8 cellular contexts compared by ENCODE assay signal in the genomic region with DNA sequence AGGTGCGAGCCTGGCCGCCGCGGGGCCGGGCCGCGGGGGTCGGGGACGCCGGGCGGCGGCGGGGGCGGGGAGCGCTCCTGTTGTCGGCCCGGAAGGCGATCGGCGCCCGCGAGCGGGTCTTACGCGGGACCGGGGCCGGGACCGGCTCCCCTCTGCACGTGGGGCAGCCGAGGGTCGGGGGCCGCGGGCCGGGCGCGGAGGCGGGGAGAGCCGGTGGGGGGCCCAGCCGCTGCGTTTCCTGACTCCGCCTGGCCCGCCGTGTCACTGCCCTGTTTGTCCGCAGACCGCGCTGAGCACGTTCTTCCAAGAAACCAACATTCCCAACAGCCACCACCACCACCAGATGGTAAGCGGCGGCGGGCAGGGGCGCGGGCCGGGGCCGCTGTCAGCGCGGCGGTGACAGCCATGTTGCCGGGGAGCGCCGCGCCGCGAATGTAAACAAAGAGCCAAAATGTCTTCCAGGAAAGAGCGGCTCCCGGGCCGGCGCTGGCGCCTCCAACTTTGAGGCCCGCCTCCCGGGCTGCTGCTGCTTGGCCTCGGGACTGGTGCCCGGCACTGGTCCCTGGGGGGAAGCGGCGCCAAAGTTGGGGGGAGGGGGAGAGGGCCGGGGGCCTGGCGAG. TPM values are rescaled to one million over a fixed set of nuclear protein-coding genes. Genes with fewer than 3 reads are reported as not detected.
A peak's percentile ranks its signal among the peaks of the same experiment; 100 is the strongest.
DNase-seq lines count a peak whose midpoint lies in the region; ATAC-seq, FAIRE-seq and TF ChIP-seq lines count a peak whose summit lies in the region.

No MANE protein-coding gene starts in this region.

- no peaks in the 10 kb centered on the region for H3K27me3 ChIP-seq in BLaER1
- H3K27me3 ChIP-seq in bronchial epithelial cell (ENCODE audit: control insufficient read depth, insufficient read depth, low read length), result no peaks in the 10 kb centered on the region

- H3K4me3 ChIP-seq in BLaER1, result peak overlapping the region; percentile 97
- H3K4me3 ChIP-seq in bronchial epithelial cell (ENCODE audit: low read depth, low read length), result peak overlapping the region; percentile 67
- H3K4me3 ChIP-seq in kidney (ENCODE audit: low read length in 2 of 2), result peak overlapping the region; percentile 72 to 87

- peak overlapping the region; percentile 96 for H3K4me3 Mint-ChIP-seq in T-helper 17 cell

- POLR2A ChIA-PET in HEK293T (lab: Yijun Ruan, JAX), result interaction anchor here (0.9 to 3.0 kb wide), 6 partner anchors 9 to 23 kb away, joined by 3 to 24 read pairs (median 12); partner anchors contain the start of gene RNF157

- intact Hi-C loops in kidney (cut with DNase I), result no loop called here

- H3K4me1 ChIP-seq in BLaER1 (peaks cover 81% of the 10 kb centered on the region), kidney (ENCODE audit: control insufficient read depth in 1 of 2, insufficient read depth in 1 of 2, low read depth in 1 of 2, low read length in 2 of 2) (peaks cover 35 to 46% of the 10 kb centered on the region in 2 donors)

- H3K9ac ChIP-seq in BLaER1 (peak overlapping the region; percentile 99), kidney (ENCODE audit: low read length in 2 of 2) (peak overlapping the region in 1 of 2 donors; percentile 74)

- peaks cover 4% of the 10 kb centered on the region for H3K36me3 Mint-ChIP-seq in T-helper 17 cell (ENCODE audit: low read depth)

- H3K27ac Mint-ChIP-seq in T-helper 17 cell, result peak overlapping the region; percentile 97

- ATAC-seq in T-helper 17 cell, result no peak
- no peak for ATAC-seq in HG03159 (IDR thresholded peaks at IDR 0.05; ENCODE audit: unreplicated experiment)

- H3K27ac ChIP-seq in BLaER1 (peak overlapping the region; percentile 98), kidney (ENCODE audit: low read depth in 2 of 2, low read length in 2 of 2) (peak overlapping the region; percentile 82 to 92)

- FAIRE-seq in bronchial epithelial cell (lab: Jason Lieb, UNC), result no peak
- FAIRE-seq in kidney (lab: Jason Lieb, UNC), result no peak

- CTCF ChIA-PET in HEK293T (lab: Yijun Ruan, JAX), result no interaction called here

- H3K9me3 ChIP-seq in BLaER1, result no peaks in the 10 kb centered on the region
- no peaks in the 10 kb centered on the region for H3K9me3 ChIP-seq in T-helper 17 cell (ENCODE audit: control insufficient read depth, low read length, poor library complexity, severe bottlenecking)
- H3K9me3 ChIP-seq in kidney (ENCODE audit: control insufficient read depth in 1 of 2, low read length in 2 of 2), result no peaks in the 10 kb centered on the region

- peak overlapping the region; percentile 98 for H3K4me2 ChIP-seq in BLaER1

- H3K36me3 ChIP-seq in BLaER1, result peaks cover 16% of the 10 kb centered on the region
- peaks cover 2% of the 10 kb centered on the region for H3K36me3 ChIP-seq in bronchial epithelial cell (ENCODE audit: control insufficient read depth, insufficient read depth, low read length)
- H3K36me3 ChIP-seq in kidney (ENCODE audit: control insufficient read depth in 1 of 2, insufficient read depth in 2 of 2, low read length in 2 of 2), result no peaks in the 10 kb centered on the region

- peak; percentile 63 for DNase-seq in HEK293T (ENCODE audit: extremely low spot score)
- DNase-seq in T-helper 17 cell, result peak; percentile 44 to 57 (median 47)
- no peak for DNase-seq in bronchial epithelial cell (ENCODE audit: low read depth)
- peak; percentile 94 for DNase-seq in kidney
- DNase-seq in stimulated activated CD4-positive, alpha-beta T cell treated with anti-CD3 and anti-CD28 coated beads, Interleukin-4, amount 100 ng/mL, for 1 hour, result peak; percentile 60
- no peak for DNase-seq in amniotic stem cell (lab: John Stamatoyannopoulos, UW)

- peaks cover 20% of the 10 kb centered on the region for H4K20me1 ChIP-seq in BLaER1

- H3K4me1 Mint-ChIP-seq in T-helper 17 cell, result peaks cover 39% of the 10 kb centered on the region

- TF ChIP-seq CTCF in bronchial epithelial cell (IDR thresholded peaks at IDR 0.05; ENCODE audit: insufficient read depth, low read length, severe bottlenecking), result no peak
- no peak for TF ChIP-seq CTCF in kidney (IDR thresholded peaks at IDR 0.05; ENCODE audit: borderline replicate concordance, extremely low read depth, insufficient read depth)

- H3K27me3 Mint-ChIP-seq in T-helper 17 cell, result no peaks in the 10 kb centered on the region

TF ChIP-seq in HEK293T, 16 proteins besides CTCF, POLR2A, EP300 and RAD21:
- no peak for TF ChIP-seq LEF1 (IDR thresholded peaks at IDR 0.05; ENCODE audit: borderline replicate concordance)
- no peak for TF ChIP-seq BHLHE40 (IDR thresholded peaks at IDR 0.05; ENCODE audit: borderline replicate concordance)
- peak; percentile 94 for TF ChIP-seq FOXK2 (IDR thresholded peaks at IDR 0.05)
- TF ChIP-seq NFRKB (IDR thresholded peaks at IDR 0.05), result no peak

RNA-seq across cellular contexts. Expression of gene UBALD2, which starts 0.6 kb away (rescaled TPM):
- total RNA-seq in T-helper 17 cell (100 to 1,000 TPM; 201 to 252 TPM), bronchial epithelial cell (3.4 and 7.3 TPM in 2 replicates), kidney (54.3 TPM)
- polyA plus RNA-seq in kidney (ENCODE audit: insufficient read depth, low read depth, low replicate concordance), result 59.1 TPM

RNA-seq across cellular contexts. Expression of gene RNF157, which starts 25.4 kb away (rescaled TPM):
- total RNA-seq in T-helper 17 cell (10 to 100 TPM; 43.5 to 45.3 TPM), bronchial epithelial cell (not detected in 2 replicates), kidney (4.8 TPM)
- polyA plus RNA-seq in kidney (ENCODE audit: insufficient read depth, low read depth, low replicate concordance), result 12.4 TPM

RNA-seq across cellular contexts. Expression of gene QRICH2, which starts 42.3 kb away (rescaled TPM):
- total RNA-seq in T-helper 17 cell (1 to 10 TPM; 1.7 to 3.6 TPM), bronchial epithelial cell (2.1 and 3.8 TPM in 2 replicates), kidney (2.0 TPM)
- 2.5 TPM for polyA plus RNA-seq in kidney (ENCODE audit: insufficient read depth, low read depth, low replicate concordance)

Comparison
In these comparisons a context has a peak if more than half of its experiments do, and no peak if none do; other contexts are left out.
1. DNase-seq: peak in HEK293T (single experiment), T-helper 17 cell (3 of 3), kidney (single experiment) and stimulated activated CD4-positive, alpha-beta T cell treated with anti-CD3 and anti-CD28 coated beads, Interleukin-4, amount 100 ng/mL, for 1 hour (single experiment); none in bronchial epithelial cell (single experiment) and amniotic stem cell (single experiment).
2. Peak in every context shown above with its lines, with median percentiles within 50 percentile points of each other: H3K4me3 ChIP-seq.